Comparison of ENCODE assay signal across 1 cellular context in the genomic region with DNA sequence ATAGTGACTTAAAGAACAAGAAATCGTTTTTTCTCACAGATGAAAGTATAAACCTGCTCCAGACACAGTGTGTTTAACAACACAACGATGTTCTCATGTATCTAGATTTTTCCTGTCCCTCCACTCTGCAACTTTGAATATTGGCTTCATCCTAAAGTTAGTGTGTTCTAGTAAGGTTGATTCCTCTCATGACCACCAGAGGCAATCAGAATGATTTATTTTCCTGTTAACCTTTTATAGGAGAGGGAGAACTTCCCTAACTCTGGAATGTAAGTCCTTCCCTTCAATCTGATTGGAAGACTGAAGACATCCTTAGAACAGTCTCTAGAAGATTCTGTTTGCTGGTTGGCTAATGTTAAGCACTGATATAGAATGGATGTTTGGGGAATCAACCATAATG.
TF ChIP-seq lines count a peak whose summit lies in the region.

No MANE protein-coding gene starts in this region.

TF ChIP-seq in H1, 55 proteins besides CTCF, POLR2A, EP300 and RAD21:
- TF ChIP-seq KDM5A (IDR thresholded peaks at IDR 0.05; ENCODE audit: low read length) (no peak), ASH2L (IDR thresholded peaks at IDR 0.05; ENCODE audit: low read length) (no peak), KDM4A (IDR thresholded peaks at IDR 0.05; ENCODE audit: low read depth, low read length, severe bottlenecking) (no peak), GABPA (IDR thresholded peaks at IDR 0.05; ENCODE audit: borderline replicate concordance, insufficient read depth, low read length) (no peak), EGR1 (IDR thresholded peaks at IDR 0.05; ENCODE audit: borderline replicate concordance, low read depth, low read length) (no peak), BRCA1 (IDR thresholded peaks at IDR 0.05; ENCODE audit: low read depth, low read length) (no peak), CREB1 (IDR thresholded peaks at IDR 0.05) (no peak), NRF1 (IDR thresholded peaks at IDR 0.05; ENCODE audit: low read depth, low read length) (no peak)
- TF ChIP-seq, protein P1, sequence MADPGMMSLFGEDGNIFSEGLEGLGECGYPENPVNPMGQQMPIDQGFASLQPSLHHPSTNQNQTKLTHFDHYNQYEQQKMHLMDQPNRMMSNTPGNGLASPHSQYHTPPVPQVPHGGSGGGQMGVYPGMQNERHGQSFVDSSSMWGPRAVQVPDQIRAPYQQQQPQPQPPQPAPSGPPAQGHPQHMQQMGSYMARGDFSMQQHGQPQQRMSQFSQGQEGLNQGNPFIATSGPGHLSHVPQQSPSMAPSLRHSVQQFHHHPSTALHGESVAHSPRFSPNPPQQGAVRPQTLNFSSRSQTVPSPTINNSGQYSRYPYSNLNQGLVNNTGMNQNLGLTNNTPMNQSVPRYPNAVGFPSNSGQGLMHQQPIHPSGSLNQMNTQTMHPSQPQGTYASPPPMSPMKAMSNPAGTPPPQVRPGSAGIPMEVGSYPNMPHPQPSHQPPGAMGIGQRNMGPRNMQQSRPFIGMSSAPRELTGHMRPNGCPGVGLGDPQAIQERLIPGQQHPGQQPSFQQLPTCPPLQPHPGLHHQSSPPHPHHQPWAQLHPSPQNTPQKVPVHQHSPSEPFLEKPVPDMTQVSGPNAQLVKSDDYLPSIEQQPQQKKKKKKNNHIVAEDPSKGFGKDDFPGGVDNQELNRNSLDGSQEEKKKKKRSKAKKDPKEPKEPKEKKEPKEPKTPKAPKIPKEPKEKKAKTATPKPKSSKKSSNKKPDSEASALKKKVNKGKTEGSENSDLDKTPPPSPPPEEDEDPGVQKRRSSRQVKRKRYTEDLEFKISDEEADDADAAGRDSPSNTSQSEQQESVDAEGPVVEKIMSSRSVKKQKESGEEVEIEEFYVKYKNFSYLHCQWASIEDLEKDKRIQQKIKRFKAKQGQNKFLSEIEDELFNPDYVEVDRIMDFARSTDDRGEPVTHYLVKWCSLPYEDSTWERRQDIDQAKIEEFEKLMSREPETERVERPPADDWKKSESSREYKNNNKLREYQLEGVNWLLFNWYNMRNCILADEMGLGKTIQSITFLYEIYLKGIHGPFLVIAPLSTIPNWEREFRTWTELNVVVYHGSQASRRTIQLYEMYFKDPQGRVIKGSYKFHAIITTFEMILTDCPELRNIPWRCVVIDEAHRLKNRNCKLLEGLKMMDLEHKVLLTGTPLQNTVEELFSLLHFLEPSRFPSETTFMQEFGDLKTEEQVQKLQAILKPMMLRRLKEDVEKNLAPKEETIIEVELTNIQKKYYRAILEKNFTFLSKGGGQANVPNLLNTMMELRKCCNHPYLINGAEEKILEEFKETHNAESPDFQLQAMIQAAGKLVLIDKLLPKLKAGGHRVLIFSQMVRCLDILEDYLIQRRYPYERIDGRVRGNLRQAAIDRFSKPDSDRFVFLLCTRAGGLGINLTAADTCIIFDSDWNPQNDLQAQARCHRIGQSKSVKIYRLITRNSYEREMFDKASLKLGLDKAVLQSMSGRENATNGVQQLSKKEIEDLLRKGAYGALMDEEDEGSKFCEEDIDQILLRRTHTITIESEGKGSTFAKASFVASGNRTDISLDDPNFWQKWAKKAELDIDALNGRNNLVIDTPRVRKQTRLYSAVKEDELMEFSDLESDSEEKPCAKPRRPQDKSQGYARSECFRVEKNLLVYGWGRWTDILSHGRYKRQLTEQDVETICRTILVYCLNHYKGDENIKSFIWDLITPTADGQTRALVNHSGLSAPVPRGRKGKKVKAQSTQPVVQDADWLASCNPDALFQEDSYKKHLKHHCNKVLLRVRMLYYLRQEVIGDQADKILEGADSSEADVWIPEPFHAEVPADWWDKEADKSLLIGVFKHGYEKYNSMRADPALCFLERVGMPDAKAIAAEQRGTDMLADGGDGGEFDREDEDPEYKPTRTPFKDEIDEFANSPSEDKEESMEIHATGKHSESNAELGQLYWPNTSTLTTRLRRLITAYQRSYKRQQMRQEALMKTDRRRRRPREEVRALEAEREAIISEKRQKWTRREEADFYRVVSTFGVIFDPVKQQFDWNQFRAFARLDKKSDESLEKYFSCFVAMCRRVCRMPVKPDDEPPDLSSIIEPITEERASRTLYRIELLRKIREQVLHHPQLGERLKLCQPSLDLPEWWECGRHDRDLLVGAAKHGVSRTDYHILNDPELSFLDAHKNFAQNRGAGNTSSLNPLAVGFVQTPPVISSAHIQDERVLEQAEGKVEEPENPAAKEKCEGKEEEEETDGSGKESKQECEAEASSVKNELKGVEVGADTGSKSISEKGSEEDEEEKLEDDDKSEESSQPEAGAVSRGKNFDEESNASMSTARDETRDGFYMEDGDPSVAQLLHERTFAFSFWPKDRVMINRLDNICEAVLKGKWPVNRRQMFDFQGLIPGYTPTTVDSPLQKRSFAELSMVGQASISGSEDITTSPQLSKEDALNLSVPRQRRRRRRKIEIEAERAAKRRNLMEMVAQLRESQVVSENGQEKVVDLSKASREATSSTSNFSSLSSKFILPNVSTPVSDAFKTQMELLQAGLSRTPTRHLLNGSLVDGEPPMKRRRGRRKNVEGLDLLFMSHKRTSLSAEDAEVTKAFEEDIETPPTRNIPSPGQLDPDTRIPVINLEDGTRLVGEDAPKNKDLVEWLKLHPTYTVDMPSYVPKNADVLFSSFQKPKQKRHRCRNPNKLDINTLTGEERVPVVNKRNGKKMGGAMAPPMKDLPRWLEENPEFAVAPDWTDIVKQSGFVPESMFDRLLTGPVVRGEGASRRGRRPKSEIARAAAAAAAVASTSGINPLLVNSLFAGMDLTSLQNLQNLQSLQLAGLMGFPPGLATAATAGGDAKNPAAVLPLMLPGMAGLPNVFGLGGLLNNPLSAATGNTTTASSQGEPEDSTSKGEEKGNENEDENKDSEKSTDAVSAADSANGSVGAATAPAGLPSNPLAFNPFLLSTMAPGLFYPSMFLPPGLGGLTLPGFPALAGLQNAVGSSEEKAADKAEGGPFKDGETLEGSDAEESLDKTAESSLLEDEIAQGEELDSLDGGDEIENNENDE (IDR thresholded peaks at IDR 0.05; ENCODE audit: insufficient replicate concordance, low read length) = no peak
- TF ChIP-seq, protein P2, sequence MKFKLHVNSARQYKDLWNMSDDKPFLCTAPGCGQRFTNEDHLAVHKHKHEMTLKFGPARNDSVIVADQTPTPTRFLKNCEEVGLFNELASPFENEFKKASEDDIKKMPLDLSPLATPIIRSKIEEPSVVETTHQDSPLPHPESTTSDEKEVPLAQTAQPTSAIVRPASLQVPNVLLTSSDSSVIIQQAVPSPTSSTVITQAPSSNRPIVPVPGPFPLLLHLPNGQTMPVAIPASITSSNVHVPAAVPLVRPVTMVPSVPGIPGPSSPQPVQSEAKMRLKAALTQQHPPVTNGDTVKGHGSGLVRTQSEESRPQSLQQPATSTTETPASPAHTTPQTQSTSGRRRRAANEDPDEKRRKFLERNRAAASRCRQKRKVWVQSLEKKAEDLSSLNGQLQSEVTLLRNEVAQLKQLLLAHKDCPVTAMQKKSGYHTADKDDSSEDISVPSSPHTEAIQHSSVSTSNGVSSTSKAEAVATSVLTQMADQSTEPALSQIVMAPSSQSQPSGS (IDR thresholded peaks at IDR 0.05; ENCODE audit: low read length) = no peak
TF ChIP-seq in H1: peak in this region for 0.
